In genomic region chr18:50083708-50084107, GRCh38 we compare ENCODE assay signal across 27 cellular contexts.
"Had no signal": no experiment of that assay in that cellular context is flagged by ENCODE, and none has a peak within 500 bp of the region (broad histone marks: within the 10 kb centered on the region; RNA-seq: fewer than 3 reads in every experiment).

No MANE protein-coding gene starts in this region.

- H3K27ac ChIP-seq: hepatocyte, left ventricle myocardium inferior, neural progenitor cell, neutrophil, ovary, prostate gland, sigmoid colon, spleen, tibial nerve, upper lobe of left lung had no signal

- H3K36me3 Mint-ChIP-seq: mesothelial cell of epicardium; naive B cell; natural killer cell; neural progenitor cell; stimulated activated memory B cell treated with anti-CD40 and anti-IgM and Interleukin-4, amounts not matched to agents 10 μg/mL and 1 μg/mL and 100 μg/mL, for 72 hours had no signal

- ATAC-seq: right cardiac atrium; stimulated activated memory B cell treated with anti-CD40 and anti-IgM and Interleukin-4, amounts not matched to agents 10 μg/mL and 1 μg/mL and 100 μg/mL, for 72 hours; stimulated activated naive CD8-positive, alpha-beta T cell treated with anti-CD3 and anti-CD28 coated beads, Interleukin-15, amount 100 ng/mL, for 72 hours had no signal

- H3K4me3 Mint-ChIP-seq: mesothelial cell of epicardium; naive B cell; natural killer cell; nephron progenitor cell; neural progenitor cell; stimulated activated memory B cell treated with anti-CD40 and anti-IgM and Interleukin-4, amounts not matched to agents 10 μg/mL and 1 μg/mL and 100 μg/mL, for 72 hours; stimulated activated naive CD8-positive, alpha-beta T cell treated with anti-CD3 and anti-CD28 coated beads, Interleukin-15, amount 100 ng/mL, for 72 hours had no signal

- H3K9me3 Mint-ChIP-seq: mesothelial cell of epicardium; natural killer cell; nephron progenitor cell; neural progenitor cell; stimulated activated memory B cell treated with anti-CD40 and anti-IgM and Interleukin-4, amounts not matched to agents 10 μg/mL and 1 μg/mL and 100 μg/mL, for 72 hours; stimulated activated naive CD8-positive, alpha-beta T cell treated with anti-CD3 and anti-CD28 coated beads, Interleukin-15, amount 100 ng/mL, for 72 hours had no signal

- DNase-seq: islet precursor cell; left ventricle myocardium inferior; mesendoderm; naive B cell; natural killer cell; nephron progenitor cell; occipital lobe; ovary; retina; right cardiac atrium; sigmoid colon; small intestine; spleen; stimulated activated CD4-positive, alpha-beta T cell treated with anti-CD3 and anti-CD28 coated beads, Interleukin-4, amount 100 ng/mL, for 24 hours; stimulated activated CD8-positive, alpha-beta memory T cell treated with anti-CD3 and anti-CD28 coated beads, Interleukin-4, amount 100 ng/mL, for 48 hours; stimulated activated naive CD4-positive, alpha-beta T cell treated with Interleukin-2 at 50 U/mL for 16 hours; stimulated activated naive CD8-positive, alpha-beta T cell treated with anti-CD3 and anti-CD28 coated beads, Interleukin-15, amount 100 ng/mL, for 72 hours; substantia nigra; upper lobe of left lung had no signal

- H3K27ac Mint-ChIP-seq: mesothelial cell of epicardium; naive B cell; natural killer cell; nephron progenitor cell; neural progenitor cell; stimulated activated memory B cell treated with anti-CD40 and anti-IgM and Interleukin-4, amounts not matched to agents 10 μg/mL and 1 μg/mL and 100 μg/mL, for 72 hours; stimulated activated naive CD8-positive, alpha-beta T cell treated with anti-CD3 and anti-CD28 coated beads, Interleukin-15, amount 100 ng/mL, for 72 hours had no signal

- H3K9me3 ChIP-seq: left ventricle myocardium inferior, neutrophil, ovary, prostate gland, sigmoid colon, spleen, tibial nerve, upper lobe of left lung had no signal

- H3K4me1 Mint-ChIP-seq: mesothelial cell of epicardium; naive B cell; natural killer cell; nephron progenitor cell; neural progenitor cell; stimulated activated memory B cell treated with anti-CD40 and anti-IgM and Interleukin-4, amounts not matched to agents 10 μg/mL and 1 μg/mL and 100 μg/mL, for 72 hours; stimulated activated naive CD8-positive, alpha-beta T cell treated with anti-CD3 and anti-CD28 coated beads, Interleukin-15, amount 100 ng/mL, for 72 hours had no signal

- H3K9ac ChIP-seq: neural progenitor cell had no signal

- H3K4me3 ChIP-seq: hepatocyte, left ventricle myocardium inferior, lung, neural progenitor cell, ovary, prostate gland, sigmoid colon, spleen, tibial nerve, upper lobe of left lung had no signal

- H3K27me3 ChIP-seq: hepatocyte, neural progenitor cell, neutrophil, ovary, sigmoid colon, tibial nerve, upper lobe of left lung had no signal

- H3K36me3 ChIP-seq: left ventricle myocardium inferior, neural progenitor cell, neutrophil, ovary, prostate gland, sigmoid colon, spleen, tibial nerve, upper lobe of left lung had no signal

- H3K4me1 ChIP-seq: neural progenitor cell, prostate gland, spleen, tibial nerve had no signal
